In the genomic region with DNA sequence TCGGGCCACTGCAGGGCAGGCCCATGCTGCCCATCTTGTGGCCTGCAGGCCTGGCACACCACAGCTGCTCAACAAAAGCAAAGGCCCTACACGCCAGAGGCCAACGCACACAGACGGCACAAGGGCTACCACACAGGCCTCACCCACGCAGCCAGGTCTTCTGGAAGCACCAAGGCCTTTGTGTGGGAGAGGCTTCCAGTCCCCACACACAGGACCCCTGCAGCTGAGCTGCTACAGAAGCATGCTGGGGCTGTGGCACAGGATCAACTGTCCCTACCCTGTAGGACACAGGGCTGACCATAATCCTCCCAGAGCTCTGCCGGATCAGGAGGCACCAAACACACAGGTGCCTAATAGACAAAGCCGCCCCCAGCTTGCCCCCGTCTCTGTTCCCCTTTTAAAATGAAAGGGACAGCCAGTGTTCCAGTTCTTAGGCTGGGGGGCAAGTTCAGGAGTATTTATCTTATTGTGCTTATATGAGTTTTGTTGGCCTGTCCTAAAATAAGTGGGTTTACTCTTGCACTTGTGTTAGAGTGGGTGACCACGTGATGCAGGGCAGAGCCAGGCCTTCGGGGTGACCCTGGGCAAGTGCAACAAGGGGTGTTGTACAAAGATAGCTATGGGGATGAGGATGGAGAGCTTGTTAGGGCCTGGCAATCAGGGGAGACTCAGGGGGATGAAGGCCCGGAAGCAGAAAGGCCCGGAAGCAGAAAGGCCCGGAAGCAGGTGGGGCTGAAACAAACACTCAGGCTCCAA, we compare ENCODE assay signal across 16 cellular contexts.
"Had no signal": no experiment of that assay in that cellular context is flagged by ENCODE, and none has a peak within 500 bp of the region (broad histone marks: within the 10 kb centered on the region; RNA-seq: fewer than 3 reads in every experiment).

No MANE protein-coding gene starts in this region.

- H3K9me3 ChIP-seq: gastrocnemius medialis, heart left ventricle, ovary, sigmoid colon, spleen had no signal

- H3K27me3 Mint-ChIP-seq: activated CD4-positive, alpha-beta memory T cell treated with anti-CD3 and anti-CD28 coated beads for 36 hours; stimulated activated naive B cell treated with anti-CD40 and anti-IgM and Interleukin-4, amounts not matched to agents 10 μg/mL and 1 μg/mL and 100 μg/mL, for 72 hours had no signal

- DNase-seq: activated CD4-positive, alpha-beta memory T cell treated with anti-CD3 and anti-CD28 coated beads for 36 hours; activated T-cell treated with anti-CD3 and anti-CD28 coated beads for 4 hours; brain microvascular endothelial cell; cortex of kidney; gastrocnemius medialis; left ventricle myocardium superior; sigmoid colon; spleen; stimulated activated CD4-positive, alpha-beta T cell treated with anti-CD3 and anti-CD28 coated beads, Interleukin-4, amount 100 ng/mL, for 4 hours; stimulated activated naive B cell treated with anti-CD40 and anti-IgM and Interleukin-4, amounts not matched to agents 10 μg/mL and 1 μg/mL and 100 μg/mL, for 72 hours had no signal

- H3K27me3 ChIP-seq: brain microvascular endothelial cell, gastrocnemius medialis, heart left ventricle, neural progenitor cell, ovary, sigmoid colon, spleen had no signal

- H3K36me3 ChIP-seq: neural progenitor cell, ovary had no signal

- H3K27ac Mint-ChIP-seq: activated CD4-positive, alpha-beta memory T cell treated with anti-CD3 and anti-CD28 coated beads for 36 hours; activated T-helper 1 cell treated with anti-CD3 and anti-CD28 coated beads, Interleukin-12 subunit alpha, Interleukin-12 subunit beta, Interleukin-2, Interleukin-4 antibody, amounts not matched to agents 30 ng/mL and 10 ng/mL and 1 ng/mL, durations not matched to agents 14 hours and 24 hours and 36 hours; neural progenitor cell; stimulated activated naive B cell treated with anti-CD40 and anti-IgM and Interleukin-4, amounts not matched to agents 10 μg/mL and 1 μg/mL and 100 μg/mL, for 72 hours had no signal

- H3K27ac ChIP-seq: brain microvascular endothelial cell, gastrocnemius medialis, heart left ventricle, neural progenitor cell, ovary, sigmoid colon, spleen, VCaP had no signal

- H3K9me3 Mint-ChIP-seq: activated T-helper 1 cell treated with anti-CD3 and anti-CD28 coated beads, Interleukin-12 subunit alpha, Interleukin-12 subunit beta, Interleukin-2, Interleukin-4 antibody, amounts not matched to agents 30 ng/mL and 10 ng/mL and 1 ng/mL, durations not matched to agents 14 hours and 24 hours and 36 hours; neural progenitor cell; stimulated activated naive B cell treated with anti-CD40 and anti-IgM and Interleukin-4, amounts not matched to agents 10 μg/mL and 1 μg/mL and 100 μg/mL, for 72 hours had no signal

- H3K4me3 ChIP-seq: gastrocnemius medialis, heart left ventricle, neural progenitor cell, ovary, sigmoid colon, spleen had no signal

- ATAC-seq: esophagus mucosa; gastrocnemius medialis; heart left ventricle; left ventricle myocardium superior; stimulated activated naive B cell treated with anti-CD40 and anti-IgM and Interleukin-4, amounts not matched to agents 10 μg/mL and 1 μg/mL and 100 μg/mL, for 72 hours had no signal

- H3K4me3 Mint-ChIP-seq: activated CD4-positive, alpha-beta memory T cell treated with anti-CD3 and anti-CD28 coated beads for 36 hours; activated T-helper 1 cell treated with anti-CD3 and anti-CD28 coated beads, Interleukin-12 subunit alpha, Interleukin-12 subunit beta, Interleukin-2, Interleukin-4 antibody, amounts not matched to agents 30 ng/mL and 10 ng/mL and 1 ng/mL, durations not matched to agents 14 hours and 24 hours and 36 hours; neural progenitor cell; stimulated activated naive B cell treated with anti-CD40 and anti-IgM and Interleukin-4, amounts not matched to agents 10 μg/mL and 1 μg/mL and 100 μg/mL, for 72 hours had no signal
